ENCODE assay signal across 1 cellular context in the genomic region with DNA sequence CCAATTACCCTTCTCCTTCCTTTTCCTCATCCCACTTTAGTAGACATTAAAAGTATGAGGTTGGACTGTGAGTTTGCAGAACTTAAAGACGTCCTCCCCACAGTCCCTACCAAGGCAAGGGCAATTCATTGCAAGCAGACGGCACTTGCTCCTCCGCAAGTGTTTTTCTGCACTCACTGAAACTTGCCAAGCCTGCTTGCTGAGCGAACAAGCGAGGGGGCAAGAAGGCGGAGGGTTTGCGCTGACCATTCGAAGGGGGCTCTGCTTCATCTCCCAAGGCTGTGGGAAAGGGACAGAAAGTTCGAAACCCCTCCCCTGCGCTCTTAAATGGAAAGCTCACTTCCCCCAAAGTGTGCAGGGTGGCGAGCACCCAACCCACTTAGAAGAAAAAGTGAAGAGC.
TF ChIP-seq lines count a peak whose summit lies in the region.

No MANE protein-coding gene starts in this region.

TF ChIP-seq in H1, 55 proteins besides CTCF, POLR2A, EP300 and RAD21 (continued from another document):
- TF ChIP-seq, protein P1, sequence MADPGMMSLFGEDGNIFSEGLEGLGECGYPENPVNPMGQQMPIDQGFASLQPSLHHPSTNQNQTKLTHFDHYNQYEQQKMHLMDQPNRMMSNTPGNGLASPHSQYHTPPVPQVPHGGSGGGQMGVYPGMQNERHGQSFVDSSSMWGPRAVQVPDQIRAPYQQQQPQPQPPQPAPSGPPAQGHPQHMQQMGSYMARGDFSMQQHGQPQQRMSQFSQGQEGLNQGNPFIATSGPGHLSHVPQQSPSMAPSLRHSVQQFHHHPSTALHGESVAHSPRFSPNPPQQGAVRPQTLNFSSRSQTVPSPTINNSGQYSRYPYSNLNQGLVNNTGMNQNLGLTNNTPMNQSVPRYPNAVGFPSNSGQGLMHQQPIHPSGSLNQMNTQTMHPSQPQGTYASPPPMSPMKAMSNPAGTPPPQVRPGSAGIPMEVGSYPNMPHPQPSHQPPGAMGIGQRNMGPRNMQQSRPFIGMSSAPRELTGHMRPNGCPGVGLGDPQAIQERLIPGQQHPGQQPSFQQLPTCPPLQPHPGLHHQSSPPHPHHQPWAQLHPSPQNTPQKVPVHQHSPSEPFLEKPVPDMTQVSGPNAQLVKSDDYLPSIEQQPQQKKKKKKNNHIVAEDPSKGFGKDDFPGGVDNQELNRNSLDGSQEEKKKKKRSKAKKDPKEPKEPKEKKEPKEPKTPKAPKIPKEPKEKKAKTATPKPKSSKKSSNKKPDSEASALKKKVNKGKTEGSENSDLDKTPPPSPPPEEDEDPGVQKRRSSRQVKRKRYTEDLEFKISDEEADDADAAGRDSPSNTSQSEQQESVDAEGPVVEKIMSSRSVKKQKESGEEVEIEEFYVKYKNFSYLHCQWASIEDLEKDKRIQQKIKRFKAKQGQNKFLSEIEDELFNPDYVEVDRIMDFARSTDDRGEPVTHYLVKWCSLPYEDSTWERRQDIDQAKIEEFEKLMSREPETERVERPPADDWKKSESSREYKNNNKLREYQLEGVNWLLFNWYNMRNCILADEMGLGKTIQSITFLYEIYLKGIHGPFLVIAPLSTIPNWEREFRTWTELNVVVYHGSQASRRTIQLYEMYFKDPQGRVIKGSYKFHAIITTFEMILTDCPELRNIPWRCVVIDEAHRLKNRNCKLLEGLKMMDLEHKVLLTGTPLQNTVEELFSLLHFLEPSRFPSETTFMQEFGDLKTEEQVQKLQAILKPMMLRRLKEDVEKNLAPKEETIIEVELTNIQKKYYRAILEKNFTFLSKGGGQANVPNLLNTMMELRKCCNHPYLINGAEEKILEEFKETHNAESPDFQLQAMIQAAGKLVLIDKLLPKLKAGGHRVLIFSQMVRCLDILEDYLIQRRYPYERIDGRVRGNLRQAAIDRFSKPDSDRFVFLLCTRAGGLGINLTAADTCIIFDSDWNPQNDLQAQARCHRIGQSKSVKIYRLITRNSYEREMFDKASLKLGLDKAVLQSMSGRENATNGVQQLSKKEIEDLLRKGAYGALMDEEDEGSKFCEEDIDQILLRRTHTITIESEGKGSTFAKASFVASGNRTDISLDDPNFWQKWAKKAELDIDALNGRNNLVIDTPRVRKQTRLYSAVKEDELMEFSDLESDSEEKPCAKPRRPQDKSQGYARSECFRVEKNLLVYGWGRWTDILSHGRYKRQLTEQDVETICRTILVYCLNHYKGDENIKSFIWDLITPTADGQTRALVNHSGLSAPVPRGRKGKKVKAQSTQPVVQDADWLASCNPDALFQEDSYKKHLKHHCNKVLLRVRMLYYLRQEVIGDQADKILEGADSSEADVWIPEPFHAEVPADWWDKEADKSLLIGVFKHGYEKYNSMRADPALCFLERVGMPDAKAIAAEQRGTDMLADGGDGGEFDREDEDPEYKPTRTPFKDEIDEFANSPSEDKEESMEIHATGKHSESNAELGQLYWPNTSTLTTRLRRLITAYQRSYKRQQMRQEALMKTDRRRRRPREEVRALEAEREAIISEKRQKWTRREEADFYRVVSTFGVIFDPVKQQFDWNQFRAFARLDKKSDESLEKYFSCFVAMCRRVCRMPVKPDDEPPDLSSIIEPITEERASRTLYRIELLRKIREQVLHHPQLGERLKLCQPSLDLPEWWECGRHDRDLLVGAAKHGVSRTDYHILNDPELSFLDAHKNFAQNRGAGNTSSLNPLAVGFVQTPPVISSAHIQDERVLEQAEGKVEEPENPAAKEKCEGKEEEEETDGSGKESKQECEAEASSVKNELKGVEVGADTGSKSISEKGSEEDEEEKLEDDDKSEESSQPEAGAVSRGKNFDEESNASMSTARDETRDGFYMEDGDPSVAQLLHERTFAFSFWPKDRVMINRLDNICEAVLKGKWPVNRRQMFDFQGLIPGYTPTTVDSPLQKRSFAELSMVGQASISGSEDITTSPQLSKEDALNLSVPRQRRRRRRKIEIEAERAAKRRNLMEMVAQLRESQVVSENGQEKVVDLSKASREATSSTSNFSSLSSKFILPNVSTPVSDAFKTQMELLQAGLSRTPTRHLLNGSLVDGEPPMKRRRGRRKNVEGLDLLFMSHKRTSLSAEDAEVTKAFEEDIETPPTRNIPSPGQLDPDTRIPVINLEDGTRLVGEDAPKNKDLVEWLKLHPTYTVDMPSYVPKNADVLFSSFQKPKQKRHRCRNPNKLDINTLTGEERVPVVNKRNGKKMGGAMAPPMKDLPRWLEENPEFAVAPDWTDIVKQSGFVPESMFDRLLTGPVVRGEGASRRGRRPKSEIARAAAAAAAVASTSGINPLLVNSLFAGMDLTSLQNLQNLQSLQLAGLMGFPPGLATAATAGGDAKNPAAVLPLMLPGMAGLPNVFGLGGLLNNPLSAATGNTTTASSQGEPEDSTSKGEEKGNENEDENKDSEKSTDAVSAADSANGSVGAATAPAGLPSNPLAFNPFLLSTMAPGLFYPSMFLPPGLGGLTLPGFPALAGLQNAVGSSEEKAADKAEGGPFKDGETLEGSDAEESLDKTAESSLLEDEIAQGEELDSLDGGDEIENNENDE (IDR thresholded peaks at IDR 0.05; ENCODE audit: insufficient replicate concordance, low read length) = no peak
- no peak for TF ChIP-seq EGR1 (IDR thresholded peaks at IDR 0.05; ENCODE audit: borderline replicate concordance, low read depth, low read length)
- no peak for TF ChIP-seq CTBP2 (IDR thresholded peaks at IDR 0.05; ENCODE audit: borderline replicate concordance, insufficient read depth, insufficient read length, low read length)
- TF ChIP-seq, protein P2, sequence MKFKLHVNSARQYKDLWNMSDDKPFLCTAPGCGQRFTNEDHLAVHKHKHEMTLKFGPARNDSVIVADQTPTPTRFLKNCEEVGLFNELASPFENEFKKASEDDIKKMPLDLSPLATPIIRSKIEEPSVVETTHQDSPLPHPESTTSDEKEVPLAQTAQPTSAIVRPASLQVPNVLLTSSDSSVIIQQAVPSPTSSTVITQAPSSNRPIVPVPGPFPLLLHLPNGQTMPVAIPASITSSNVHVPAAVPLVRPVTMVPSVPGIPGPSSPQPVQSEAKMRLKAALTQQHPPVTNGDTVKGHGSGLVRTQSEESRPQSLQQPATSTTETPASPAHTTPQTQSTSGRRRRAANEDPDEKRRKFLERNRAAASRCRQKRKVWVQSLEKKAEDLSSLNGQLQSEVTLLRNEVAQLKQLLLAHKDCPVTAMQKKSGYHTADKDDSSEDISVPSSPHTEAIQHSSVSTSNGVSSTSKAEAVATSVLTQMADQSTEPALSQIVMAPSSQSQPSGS (IDR thresholded peaks at IDR 0.05; ENCODE audit: low read length) = no peak
- TF ChIP-seq SP2 (IDR thresholded peaks at IDR 0.05; ENCODE audit: low read length) = no peak
- no peak for TF ChIP-seq CBX8 (IDR thresholded peaks at IDR 0.05; ENCODE audit: borderline replicate concordance, low read depth, low read length)
TF ChIP-seq in H1: peak in this region for 0.
